Comparison of ENCODE assay signal across 13 cellular contexts in genomic region chr12:47822386-47822785, GRCh38. TPM values are rescaled to one million over a fixed set of nuclear protein-coding genes. Genes with fewer than 3 reads are reported as not detected.
DNase-seq lines count a peak whose midpoint lies in the region; ATAC-seq and TF ChIP-seq lines count a peak whose summit lies in the region.
"Had no signal": no experiment of that assay in that cellular context is flagged by ENCODE, and none has a peak within 500 bp of the region (broad histone marks: within the 10 kb centered on the region; RNA-seq: fewer than 3 reads in every experiment).

No MANE protein-coding gene starts in this region.

- H3F3A ChIP-seq in smooth muscle cell (ENCODE audit: low read depth): peaks cover 25% of the 10 kb centered on the region

- H3K27me3 Mint-ChIP-seq in Calu3 (ENCODE audit: unreplicated experiment) (no peaks in the 10 kb centered on the region), T-cell (no peaks in the 10 kb centered on the region)

- H4K20me1 ChIP-seq in smooth muscle cell (ENCODE audit: low read depth): peaks cover 16% of the 10 kb centered on the region

- H3K79me2 ChIP-seq in smooth muscle cell (ENCODE audit: low read depth): peaks cover 24% of the 10 kb centered on the region

- ATAC-seq in T-cell (replicated peaks in 1 of 4): no peak
- ATAC-seq in right cardiac atrium: no peak

- H3K27me3 ChIP-seq in right cardiac atrium (ENCODE audit: control insufficient read depth, insufficient read depth): no peaks in the 10 kb centered on the region
- H3K27me3 ChIP-seq in smooth muscle cell (ENCODE audit: low read depth): no peaks in the 10 kb centered on the region
- no peaks in the 10 kb centered on the region for H3K27me3 ChIP-seq in SJCRH30

- H3K4me3 ChIP-seq in right cardiac atrium (ENCODE audit: low read length): no peak overlapping the region
- H3K4me3 ChIP-seq in smooth muscle cell: no peak overlapping the region
- no peak overlapping the region for H3K4me3 ChIP-seq in SJCRH30
- H3K4me3 ChIP-seq: SK-N-MC had no signal

- DNase-seq in Calu3: no peak
- DNase-seq in T-cell: no peak
- peak in 2 of 3 donors; percentile 3 to 65 for DNase-seq in right cardiac atrium
- no peak for DNase-seq in smooth muscle cell (lab: John Stamatoyannopoulos, UW; ENCODE audit: unreplicated experiment)
- no peak for DNase-seq in SJCRH30
- no peak for DNase-seq in GDM1 (lab: John Stamatoyannopoulos, UW)
- DNase-seq in occipital lobe (lab: John Stamatoyannopoulos, UW): no peak
- DNase-seq in NCI-H146 (lab: John Stamatoyannopoulos, UW): no peak
- DNase-seq: activated CD4-positive, alpha-beta T cell treated with anti-CD3 and anti-CD28 coated beads, Interleukin-2, amount 50 U/mL, for 48 hours; central memory CD4-positive, alpha-beta T cell; KG1; NCI-H2171 treated with DMSO at 0.1 percent for 48 hours had no signal

- no peaks in the 10 kb centered on the region for H3K36me3 ChIP-seq in smooth muscle cell (ENCODE audit: low read depth)
- H3K36me3 ChIP-seq in SJCRH30: no peaks in the 10 kb centered on the region

- H3K4me1 Mint-ChIP-seq in Calu3 (ENCODE audit: low read depth, unreplicated experiment) (peaks cover 61% of the 10 kb centered on the region), T-cell (peaks cover 84 to 85% (median 85%) of the 10 kb centered on the region in 3 donors)

- peaks cover 31% of the 10 kb centered on the region for H3K36me3 Mint-ChIP-seq in Calu3 (ENCODE audit: insufficient read depth, unreplicated experiment)
- H3K36me3 Mint-ChIP-seq in T-cell: no peaks in the 10 kb centered on the region

- TF ChIP-seq CTCF in Calu3 (IDR thresholded peaks at IDR 0.05; ENCODE audit: unreplicated experiment): no peak
- TF ChIP-seq CTCF in smooth muscle cell (IDR thresholded peaks at IDR 0.05; ENCODE audit: borderline replicate concordance, insufficient read depth, poor library complexity, severe bottlenecking): no peak

- POLR2A ChIA-PET in T-cell (lab: Charles Lee): interaction anchor here (0.6 to 0.7 kb wide), 4 partner anchors 10 to 1559 kb away, joined by 3 read pairs; no protein-coding TSS in a partner anchor

- 42% methylated on average over 2 of the region's 2 CpGs for WGBS in right cardiac atrium
- 54% methylated on average over 2 of the region's 2 CpGs for WGBS in smooth muscle cell (ENCODE audit: low lambda C conversion rate)

- peak overlapping the region; percentile 96 for H3K4me2 ChIP-seq in smooth muscle cell

- H3K4me1 ChIP-seq in right cardiac atrium (ENCODE audit: control insufficient read depth, insufficient read depth, low read length): peaks cover 41% of the 10 kb centered on the region
- peaks cover 32% of the 10 kb centered on the region for H3K4me1 ChIP-seq in smooth muscle cell (ENCODE audit: low read depth)
- peaks cover 29% of the 10 kb centered on the region for H3K4me1 ChIP-seq in SJCRH30

- H2AFZ ChIP-seq in smooth muscle cell (ENCODE audit: low read depth): peak overlapping the region; percentile 21

- CTCF ChIA-PET in Calu3 (lab: Charles Lee) (interaction anchor here (1.0 kb wide), 1 partner anchor 14 kb away, joined by 4 read pairs; no protein-coding TSS in a partner anchor), T-cell (lab: Charles Lee) (interaction anchor here (0.5 to 1.2 kb wide), 5 partner anchors 11 to 17 kb away, joined by 3 to 5 read pairs (median 3); no protein-coding TSS in a partner anchor)

- no peak overlapping the region for H3K9ac ChIP-seq in smooth muscle cell (ENCODE audit: low read depth)

- H3K27ac ChIP-seq in right cardiac atrium (ENCODE audit: low read length) (peak overlapping the region; percentile 93), smooth muscle cell (ENCODE audit: low read depth) (peak overlapping the region; percentile 97), SJCRH30 (no peak overlapping the region)
- H3K27ac ChIP-seq: SK-N-MC had no signal

- no TSS peak for BruUV-seq in Calu3 (replicated peaks; lab: Mats Ljungman, UMichigan)

- intact Hi-C loops in Calu3 (cut with micrococcal nuclease; ENCODE audit: unreplicated experiment) (no loop called here), right cardiac atrium (cut with DNase I) (no loop called here)

- no peak overlapping the region for H3K4me3 Mint-ChIP-seq in Calu3 (ENCODE audit: low read depth, unreplicated experiment)
- H3K4me3 Mint-ChIP-seq in T-cell: no peak overlapping the region

- H3K27ac Mint-ChIP-seq in Calu3 (ENCODE audit: unreplicated experiment) (peak overlapping the region; percentile 94), T-cell (peak overlapping the region; percentile 98 to 99)

- H3K9me3 ChIP-seq in right cardiac atrium (ENCODE audit: control insufficient read depth, low read length): no peaks in the 10 kb centered on the region
- H3K9me3 ChIP-seq in smooth muscle cell (replicated peaks; ENCODE audit: low read depth): no peaks in the 10 kb centered on the region
- H3K9me3 ChIP-seq in SJCRH30 (replicated peaks): no peaks in the 10 kb centered on the region

- H3K9me3 Mint-ChIP-seq in Calu3 (ENCODE audit: low read depth, unreplicated experiment) (no peaks in the 10 kb centered on the region), T-cell (no peaks in the 10 kb centered on the region)

RNA-seq across cellular contexts. Expression of gene HDAC7, which starts 2.7 kb away (rescaled TPM):
- total RNA-seq in Calu3 (2022) (41.8 and 44.0 TPM in 2 replicates), T-cell (100 to 1,000 TPM; 142 to 192 (median 165) TPM), right cardiac atrium (10 to 100 TPM; 46.5 to 60.1 (median 51.1) TPM), smooth muscle cell (19.3 and 24.1 TPM in 2 replicates), occipital lobe (5.9 TPM)
- polyA plus RNA-seq in right cardiac atrium (38.0 TPM), smooth muscle cell (32.4 and 47.0 TPM in 2 replicates)
- total RNA-seq in SJCRH30 (2014; rRNA removed; shearing (Covaris generic)): 34.9 and 37.1 TPM in 2 replicates

RNA-seq across cellular contexts. Expression of gene SLC48A1, which starts 49.3 kb away (rescaled TPM):
- total RNA-seq in Calu3 (2022): 17.0 and 17.2 TPM in 2 replicates
- total RNA-seq in T-cell: 10 to 100 TPM in 3 of 5 donors, 1 to 10 TPM in 2; 5.8 to 13.7 (median 10.2) TPM
- total RNA-seq in right cardiac atrium: 10 to 100 TPM; 26.5 to 30.1 (median 27.6) TPM
- 22.0 TPM for polyA plus RNA-seq in right cardiac atrium
- total RNA-seq in smooth muscle cell: 2.4 and 11.4 TPM in 2 replicates
- 6.2 and 8.6 TPM in 2 replicates for polyA plus RNA-seq in smooth muscle cell
- total RNA-seq in SJCRH30 (2014; rRNA removed; shearing (Covaris generic)): 1.1 and 1.4 TPM in 2 replicates
- 11.1 TPM for total RNA-seq in occipital lobe

Comparison
In these comparisons a context has a peak if more than half of its experiments do, and no peak if none do; other contexts are left out.
1. DNase-seq: peak in right cardiac atrium (2 of 3); none in Calu3 (single experiment), T-cell (0 of 34), smooth muscle cell (single experiment), SJCRH30 (0 of 2), GDM1 (single experiment), occipital lobe (single experiment) and NCI-H146 (single experiment).